20 cellular contexts compared by ENCODE assay signal in genomic region chr2:168564641-168565040, GRCh38.
DNase-seq lines count a peak whose midpoint lies in the region; ATAC-seq and TF ChIP-seq lines count a peak whose summit lies in the region.
"Had no signal": no experiment of that assay in that cellular context is flagged by ENCODE, and none has a peak within 500 bp of the region (broad histone marks: within the 10 kb centered on the region; RNA-seq: fewer than 3 reads in every experiment).

No MANE protein-coding gene starts in this region.

- H3K4me3 ChIP-seq in hepatocyte (no peak overlapping the region), body of pancreas (no peak overlapping the region), WERI-Rb-1 (ENCODE audit: low read depth, low read length) (no peak overlapping the region)
- H3K4me3 ChIP-seq: BLaER1, MG63, right atrium auricular region, thoracic aorta had no signal

- H3K36me3 Mint-ChIP-seq in activated naive CD4-positive, alpha-beta T cell treated with anti-CD3 and anti-CD28 coated beads, Interleukin-2, amount 50 U/mL, for 24 hours = peaks cover 37% of the 10 kb centered on the region

- H3K4me1 ChIP-seq in hepatocyte (ENCODE audit: insufficient read depth) = peaks cover 8% of the 10 kb centered on the region
- peaks cover 5% of the 10 kb centered on the region for H3K4me1 ChIP-seq in body of pancreas

- peak; percentile 40 for ATAC-seq in stimulated activated naive CD8-positive, alpha-beta T cell treated with anti-CD3 and anti-CD28 coated beads, Interleukin-15, Interleukin-2, amounts not matched to agents 100 U/mL and 50 U/mL, for 24 hours
- no peak for ATAC-seq in body of pancreas
- ATAC-seq: PC-3 had no signal

- no peak overlapping the region for H2AFZ ChIP-seq in hepatocyte

- no peak overlapping the region for H3K4me2 ChIP-seq in hepatocyte
- H3K4me2 ChIP-seq: BLaER1 had no signal

- H3K79me2 ChIP-seq in hepatocyte = peaks cover 85% of the 10 kb centered on the region

- TF ChIP-seq CTCF in hepatocyte (IDR thresholded peaks at IDR 0.05; ENCODE audit: poor library complexity) (no peak), body of pancreas (IDR thresholded peaks at IDR 0.05) (no peak), WERI-Rb-1 (IDR thresholded peaks at IDR 0.05; ENCODE audit: low read depth, low read length) (no peak)

- H3K27me3 Mint-ChIP-seq in activated naive CD4-positive, alpha-beta T cell treated with anti-CD3 and anti-CD28 coated beads, Interleukin-2, amount 50 U/mL, for 24 hours = no peaks in the 10 kb centered on the region
- H3K27me3 Mint-ChIP-seq: activated CD4-positive, alpha-beta T cell treated with anti-CD3 and anti-CD28 coated beads, Interleukin-2, amount 10 ng/mL, durations not matched to agents 7 days and 5 days; IgD-negative memory B cell had no signal

- no peak for DNase-seq in activated naive CD4-positive, alpha-beta T cell (lab: John Stamatoyannopoulos, UW)
- DNase-seq in LHCN-M2 (ENCODE audit: low read depth) (peak; percentile 41), hepatocyte (ENCODE audit: low spot score) (no peak), medulla oblongata (ENCODE audit: extremely low spot score) (no peak), body of pancreas (no peak), WERI-Rb-1 (no peak)
- DNase-seq in stimulated activated naive CD8-positive, alpha-beta T cell treated with anti-CD3 and anti-CD28 coated beads, Interleukin-15, Interleukin-2, amounts not matched to agents 100 U/mL and 50 U/mL, for 24 hours = no peak
- DNase-seq: activated CD4-positive, alpha-beta T cell treated with anti-CD3 and anti-CD28 coated beads, Interleukin-2, amount 10 ng/mL, durations not matched to agents 7 days and 5 days; activated CD8-positive, alpha-beta memory T cell treated with anti-CD3 and anti-CD28 coated beads, Interleukin-2, amount 50 U/mL, for 48 hours; activated gamma-delta T cell treated with Interleukin-2 at 50 U/mL for 16 hours; MG63; NCI-H2171 treated with DMSO at 0.1 percent for 48 hours; NCI-H748 treated with DMSO at 0.1 percent for 48 hours; T-helper 1 cell had no signal

- H3K9me3 Mint-ChIP-seq in activated naive CD4-positive, alpha-beta T cell treated with anti-CD3 and anti-CD28 coated beads, Interleukin-2, amount 50 U/mL, for 24 hours = no peaks in the 10 kb centered on the region

- TF ChIP-seq POLR2A in body of pancreas (IDR thresholded peaks at IDR 0.05) = no peak

- H3K4me1 Mint-ChIP-seq in activated naive CD4-positive, alpha-beta T cell treated with anti-CD3 and anti-CD28 coated beads, Interleukin-2, amount 50 U/mL, for 24 hours = peaks cover 66% of the 10 kb centered on the region

- intact Hi-C loops in body of pancreas (cut with DNase I) = no loop called here

- H3K36me3 ChIP-seq in hepatocyte (replicated peaks; ENCODE audit: insufficient read depth, low read depth) (no peaks in the 10 kb centered on the region), body of pancreas (replicated peaks in 1 of 2; ENCODE audit: insufficient read depth in 1 of 2, low read depth in 2 of 2) (no peaks in the 10 kb centered on the region), WERI-Rb-1 (no peaks in the 10 kb centered on the region)
- H3K36me3 ChIP-seq: right atrium auricular region, thoracic aorta had no signal

- H3K27ac ChIP-seq in hepatocyte = peak overlapping the region; percentile 48
- H3K27ac ChIP-seq in body of pancreas = no peak overlapping the region
- no peak overlapping the region for H3K27ac ChIP-seq in WERI-Rb-1
- H3K27ac ChIP-seq: BLaER1, thoracic aorta had no signal

- H4K20me1 ChIP-seq in hepatocyte (ENCODE audit: insufficient read depth, poor library complexity, severe bottlenecking) = peaks cover 5% of the 10 kb centered on the region
- H4K20me1 ChIP-seq: BLaER1 had no signal

- no peaks in the 10 kb centered on the region for H3K27me3 ChIP-seq in hepatocyte
- no peaks in the 10 kb centered on the region for H3K27me3 ChIP-seq in body of pancreas
- H3K27me3 ChIP-seq in WERI-Rb-1 (ENCODE audit: insufficient read depth, low read depth, severe bottlenecking) = no peaks in the 10 kb centered on the region
- H3K27me3 ChIP-seq: BLaER1, MG63, right atrium auricular region had no signal

- H3K9me3 ChIP-seq in hepatocyte (ENCODE audit: low read depth) = no peaks in the 10 kb centered on the region
- H3K9me3 ChIP-seq in body of pancreas = no peaks in the 10 kb centered on the region
- no peaks in the 10 kb centered on the region for H3K9me3 ChIP-seq in WERI-Rb-1 (ENCODE audit: severe bottlenecking)
- H3K9me3 ChIP-seq: MG63, right atrium auricular region, thoracic aorta had no signal

- H3K4me3 Mint-ChIP-seq in activated naive CD4-positive, alpha-beta T cell treated with anti-CD3 and anti-CD28 coated beads, Interleukin-2, amount 50 U/mL, for 24 hours = no peak overlapping the region
- H3K4me3 Mint-ChIP-seq: activated CD4-positive, alpha-beta T cell treated with anti-CD3 and anti-CD28 coated beads, Interleukin-2, amount 10 ng/mL, durations not matched to agents 7 days and 5 days; IgD-negative memory B cell had no signal

- H3K27ac Mint-ChIP-seq in activated naive CD4-positive, alpha-beta T cell treated with anti-CD3 and anti-CD28 coated beads, Interleukin-2, amount 50 U/mL, for 24 hours = peak overlapping the region; percentile 44
- H3K27ac Mint-ChIP-seq: activated CD4-positive, alpha-beta T cell treated with anti-CD3 and anti-CD28 coated beads, Interleukin-2, amount 10 ng/mL, durations not matched to agents 7 days and 5 days; IgD-negative memory B cell had no signal

- no peaks in the 10 kb centered on the region for H3K9me2 ChIP-seq in hepatocyte (replicated peaks; ENCODE audit: insufficient read depth)
